In the genomic region with DNA sequence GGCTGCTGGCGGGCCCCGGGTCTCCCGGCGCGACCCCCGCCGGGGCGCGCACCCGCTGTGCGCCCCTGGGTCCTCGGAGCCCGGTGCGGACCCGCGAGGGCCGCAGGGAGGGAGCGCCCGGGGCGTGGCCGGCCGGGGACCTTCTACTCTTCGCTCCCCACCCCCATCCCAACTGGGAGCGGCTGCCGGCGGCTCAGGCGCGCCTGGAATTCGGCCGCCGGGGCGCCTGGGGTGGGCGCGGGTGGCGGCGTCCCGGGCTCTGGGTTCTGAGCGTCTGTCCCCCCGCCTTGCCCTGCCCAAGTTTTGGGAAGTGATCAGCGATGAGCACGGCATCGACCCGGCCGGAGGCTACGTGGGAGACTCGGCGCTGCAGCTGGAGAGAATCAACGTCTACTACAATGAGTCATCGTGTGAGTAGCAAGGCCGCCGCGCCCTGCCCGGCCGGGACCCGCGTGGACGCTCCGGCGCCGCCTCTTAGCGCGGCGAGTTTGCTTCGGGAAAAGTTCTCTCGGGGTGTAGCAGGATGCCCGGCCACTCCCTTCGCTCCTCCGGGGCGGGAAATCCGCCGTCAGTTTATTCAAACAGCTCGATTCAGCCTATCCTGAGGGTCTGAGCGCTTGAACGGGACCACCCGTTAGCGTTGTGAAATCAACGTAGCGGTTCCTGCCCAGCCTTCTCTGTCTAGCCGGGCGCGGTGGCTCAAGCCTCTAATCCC, we compare ENCODE assay signal across 1 cellular context.
A peak's percentile ranks its signal among the peaks of the same experiment; 100 is the strongest.
TF ChIP-seq lines count a peak whose summit lies in the region.

No MANE protein-coding gene starts in this region.

TF ChIP-seq in HepG2, 621 proteins besides CTCF, POLR2A, EP300 and RAD21 (continued from another document and continues in another):
- TF ChIP-seq, protein P1, sequence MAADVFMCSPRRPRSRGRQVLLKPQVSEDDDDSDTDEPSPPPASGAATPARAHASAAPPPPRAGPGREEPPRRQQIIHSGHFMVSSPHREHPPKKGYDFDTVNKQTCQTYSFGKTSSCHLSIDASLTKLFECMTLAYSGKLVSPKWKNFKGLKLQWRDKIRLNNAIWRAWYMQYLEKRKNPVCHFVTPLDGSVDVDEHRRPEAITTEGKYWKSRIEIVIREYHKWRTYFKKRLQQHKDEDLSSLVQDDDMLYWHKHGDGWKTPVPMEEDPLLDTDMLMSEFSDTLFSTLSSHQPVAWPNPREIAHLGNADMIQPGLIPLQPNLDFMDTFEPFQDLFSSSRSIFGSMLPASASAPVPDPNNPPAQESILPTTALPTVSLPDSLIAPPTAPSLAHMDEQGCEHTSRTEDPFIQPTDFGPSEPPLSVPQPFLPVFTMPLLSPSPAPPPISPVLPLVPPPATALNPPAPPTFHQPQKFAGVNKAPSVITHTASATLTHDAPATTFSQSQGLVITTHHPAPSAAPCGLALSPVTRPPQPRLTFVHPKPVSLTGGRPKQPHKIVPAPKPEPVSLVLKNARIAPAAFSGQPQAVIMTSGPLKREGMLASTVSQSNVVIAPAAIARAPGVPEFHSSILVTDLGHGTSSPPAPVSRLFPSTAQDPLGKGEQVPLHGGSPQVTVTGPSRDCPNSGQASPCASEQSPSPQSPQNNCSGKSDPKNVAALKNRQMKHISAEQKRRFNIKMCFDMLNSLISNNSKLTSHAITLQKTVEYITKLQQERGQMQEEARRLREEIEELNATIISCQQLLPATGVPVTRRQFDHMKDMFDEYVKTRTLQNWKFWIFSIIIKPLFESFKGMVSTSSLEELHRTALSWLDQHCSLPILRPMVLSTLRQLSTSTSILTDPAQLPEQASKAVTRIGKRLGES (CRISPR knock-in tag; IDR thresholded peaks at IDR 0.05; ENCODE audit: borderline replicate concordance): no peak
- TF ChIP-seq FOSL2 (CRISPR knock-in tag; IDR thresholded peaks at IDR 0.05): peak; percentile 94
- TF ChIP-seq MED1 (CRISPR knock-in tag; IDR thresholded peaks at IDR 0.05): peak; percentile 19; the same call in 1 of the 2 replicates
- no peak for TF ChIP-seq ZNF678 (CRISPR knock-in tag; IDR thresholded peaks at IDR 0.05)
- TF ChIP-seq, protein P2, sequence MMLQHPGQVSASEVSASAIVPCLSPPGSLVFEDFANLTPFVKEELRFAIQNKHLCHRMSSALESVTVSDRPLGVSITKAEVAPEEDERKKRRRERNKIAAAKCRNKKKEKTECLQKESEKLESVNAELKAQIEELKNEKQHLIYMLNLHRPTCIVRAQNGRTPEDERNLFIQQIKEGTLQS (CRISPR knock-in tag; IDR thresholded peaks at IDR 0.05): peak; percentile 47; the same call in 1 of the 2 replicates
- TF ChIP-seq SIX4 (CRISPR knock-in tag; IDR thresholded peaks at IDR 0.05): no peak
- TF ChIP-seq, protein P3, sequence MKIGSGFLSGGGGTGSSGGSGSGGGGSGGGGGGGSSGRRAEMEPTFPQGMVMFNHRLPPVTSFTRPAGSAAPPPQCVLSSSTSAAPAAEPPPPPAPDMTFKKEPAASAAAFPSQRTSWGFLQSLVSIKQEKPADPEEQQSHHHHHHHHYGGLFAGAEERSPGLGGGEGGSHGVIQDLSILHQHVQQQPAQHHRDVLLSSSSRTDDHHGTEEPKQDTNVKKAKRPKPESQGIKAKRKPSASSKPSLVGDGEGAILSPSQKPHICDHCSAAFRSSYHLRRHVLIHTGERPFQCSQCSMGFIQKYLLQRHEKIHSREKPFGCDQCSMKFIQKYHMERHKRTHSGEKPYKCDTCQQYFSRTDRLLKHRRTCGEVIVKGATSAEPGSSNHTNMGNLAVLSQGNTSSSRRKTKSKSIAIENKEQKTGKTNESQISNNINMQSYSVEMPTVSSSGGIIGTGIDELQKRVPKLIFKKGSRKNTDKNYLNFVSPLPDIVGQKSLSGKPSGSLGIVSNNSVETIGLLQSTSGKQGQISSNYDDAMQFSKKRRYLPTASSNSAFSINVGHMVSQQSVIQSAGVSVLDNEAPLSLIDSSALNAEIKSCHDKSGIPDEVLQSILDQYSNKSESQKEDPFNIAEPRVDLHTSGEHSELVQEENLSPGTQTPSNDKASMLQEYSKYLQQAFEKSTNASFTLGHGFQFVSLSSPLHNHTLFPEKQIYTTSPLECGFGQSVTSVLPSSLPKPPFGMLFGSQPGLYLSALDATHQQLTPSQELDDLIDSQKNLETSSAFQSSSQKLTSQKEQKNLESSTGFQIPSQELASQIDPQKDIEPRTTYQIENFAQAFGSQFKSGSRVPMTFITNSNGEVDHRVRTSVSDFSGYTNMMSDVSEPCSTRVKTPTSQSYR (CRISPR knock-in tag; IDR thresholded peaks at IDR 0.05; ENCODE audit: borderline replicate concordance): no peak; the same call in 1 of the 2 replicates
- TF ChIP-seq PAWR (CRISPR knock-in tag; IDR thresholded peaks at IDR 0.05; ENCODE audit: borderline replicate concordance): no peak
- TF ChIP-seq ZNF672 (CRISPR knock-in tag; IDR thresholded peaks at IDR 0.05): no peak
- no peak for TF ChIP-seq PCBP1 (IDR thresholded peaks at IDR 0.05; ENCODE audit: borderline replicate concordance, low read depth, low read length)
- TF ChIP-seq, protein P4, sequence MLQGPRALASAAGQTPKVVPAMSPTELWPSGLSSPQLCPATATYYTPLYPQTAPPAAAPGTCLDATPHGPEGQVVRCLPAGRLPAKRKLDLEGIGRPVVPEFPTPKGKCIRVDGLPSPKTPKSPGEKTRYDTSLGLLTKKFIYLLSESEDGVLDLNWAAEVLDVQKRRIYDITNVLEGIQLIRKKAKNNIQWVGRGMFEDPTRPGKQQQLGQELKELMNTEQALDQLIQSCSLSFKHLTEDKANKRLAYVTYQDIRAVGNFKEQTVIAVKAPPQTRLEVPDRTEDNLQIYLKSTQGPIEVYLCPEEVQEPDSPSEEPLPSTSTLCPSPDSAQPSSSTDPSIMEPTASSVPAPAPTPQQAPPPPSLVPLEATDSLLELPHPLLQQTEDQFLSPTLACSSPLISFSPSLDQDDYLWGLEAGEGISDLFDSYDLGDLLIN (CRISPR knock-in tag; IDR thresholded peaks at IDR 0.05; ENCODE audit: borderline replicate concordance): no peak
- no peak for TF ChIP-seq THYN1 (CRISPR knock-in tag; IDR thresholded peaks at IDR 0.05; ENCODE audit: borderline replicate concordance, low read depth)
- TF ChIP-seq ZNF24 (IDR thresholded peaks at IDR 0.05): no peak
- TF ChIP-seq, protein P5, sequence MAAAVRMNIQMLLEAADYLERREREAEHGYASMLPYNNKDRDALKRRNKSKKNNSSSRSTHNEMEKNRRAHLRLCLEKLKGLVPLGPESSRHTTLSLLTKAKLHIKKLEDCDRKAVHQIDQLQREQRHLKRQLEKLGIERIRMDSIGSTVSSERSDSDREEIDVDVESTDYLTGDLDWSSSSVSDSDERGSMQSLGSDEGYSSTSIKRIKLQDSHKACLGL (CRISPR knock-in tag; IDR thresholded peaks at IDR 0.05): peak; percentile 38; the same call in 1 of the 2 replicates
- peak; percentile 40 for TF ChIP-seq AGO2 (optimal IDR thresholded peaks at IDR 0.05; ENCODE audit: low read depth, low read length)
- TF ChIP-seq ZNF547 (CRISPR knock-in tag; IDR thresholded peaks at IDR 0.05): peak; percentile 34; the same call in 1 of the 2 replicates
- no peak for TF ChIP-seq POLR2G (IDR thresholded peaks at IDR 0.05; ENCODE audit: low read depth, low read length)
- TF ChIP-seq, protein P6, sequence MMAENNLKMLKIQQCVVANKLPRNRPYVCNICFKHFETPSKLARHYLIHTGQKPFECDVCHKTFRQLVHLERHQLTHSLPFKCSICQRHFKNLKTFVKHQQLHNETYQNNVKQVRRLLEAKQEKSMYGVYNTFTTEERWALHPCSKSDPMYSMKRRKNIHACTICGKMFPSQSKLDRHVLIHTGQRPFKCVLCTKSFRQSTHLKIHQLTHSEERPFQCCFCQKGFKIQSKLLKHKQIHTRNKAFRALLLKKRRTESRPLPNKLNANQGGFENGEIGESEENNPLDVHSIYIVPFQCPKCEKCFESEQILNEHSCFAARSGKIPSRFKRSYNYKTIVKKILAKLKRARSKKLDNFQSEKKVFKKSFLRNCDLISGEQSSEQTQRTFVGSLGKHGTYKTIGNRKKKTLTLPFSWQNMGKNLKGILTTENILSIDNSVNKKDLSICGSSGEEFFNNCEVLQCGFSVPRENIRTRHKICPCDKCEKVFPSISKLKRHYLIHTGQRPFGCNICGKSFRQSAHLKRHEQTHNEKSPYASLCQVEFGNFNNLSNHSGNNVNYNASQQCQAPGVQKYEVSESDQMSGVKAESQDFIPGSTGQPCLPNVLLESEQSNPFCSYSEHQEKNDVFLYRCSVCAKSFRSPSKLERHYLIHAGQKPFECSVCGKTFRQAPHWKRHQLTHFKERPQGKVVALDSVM (CRISPR knock-in tag; IDR thresholded peaks at IDR 0.05): peak; percentile 73
- TF ChIP-seq GABPB1 (CRISPR knock-in tag; IDR thresholded peaks at IDR 0.05): peak; percentile 35; the same call in 1 of the 2 replicates
- TF ChIP-seq, protein P7, sequence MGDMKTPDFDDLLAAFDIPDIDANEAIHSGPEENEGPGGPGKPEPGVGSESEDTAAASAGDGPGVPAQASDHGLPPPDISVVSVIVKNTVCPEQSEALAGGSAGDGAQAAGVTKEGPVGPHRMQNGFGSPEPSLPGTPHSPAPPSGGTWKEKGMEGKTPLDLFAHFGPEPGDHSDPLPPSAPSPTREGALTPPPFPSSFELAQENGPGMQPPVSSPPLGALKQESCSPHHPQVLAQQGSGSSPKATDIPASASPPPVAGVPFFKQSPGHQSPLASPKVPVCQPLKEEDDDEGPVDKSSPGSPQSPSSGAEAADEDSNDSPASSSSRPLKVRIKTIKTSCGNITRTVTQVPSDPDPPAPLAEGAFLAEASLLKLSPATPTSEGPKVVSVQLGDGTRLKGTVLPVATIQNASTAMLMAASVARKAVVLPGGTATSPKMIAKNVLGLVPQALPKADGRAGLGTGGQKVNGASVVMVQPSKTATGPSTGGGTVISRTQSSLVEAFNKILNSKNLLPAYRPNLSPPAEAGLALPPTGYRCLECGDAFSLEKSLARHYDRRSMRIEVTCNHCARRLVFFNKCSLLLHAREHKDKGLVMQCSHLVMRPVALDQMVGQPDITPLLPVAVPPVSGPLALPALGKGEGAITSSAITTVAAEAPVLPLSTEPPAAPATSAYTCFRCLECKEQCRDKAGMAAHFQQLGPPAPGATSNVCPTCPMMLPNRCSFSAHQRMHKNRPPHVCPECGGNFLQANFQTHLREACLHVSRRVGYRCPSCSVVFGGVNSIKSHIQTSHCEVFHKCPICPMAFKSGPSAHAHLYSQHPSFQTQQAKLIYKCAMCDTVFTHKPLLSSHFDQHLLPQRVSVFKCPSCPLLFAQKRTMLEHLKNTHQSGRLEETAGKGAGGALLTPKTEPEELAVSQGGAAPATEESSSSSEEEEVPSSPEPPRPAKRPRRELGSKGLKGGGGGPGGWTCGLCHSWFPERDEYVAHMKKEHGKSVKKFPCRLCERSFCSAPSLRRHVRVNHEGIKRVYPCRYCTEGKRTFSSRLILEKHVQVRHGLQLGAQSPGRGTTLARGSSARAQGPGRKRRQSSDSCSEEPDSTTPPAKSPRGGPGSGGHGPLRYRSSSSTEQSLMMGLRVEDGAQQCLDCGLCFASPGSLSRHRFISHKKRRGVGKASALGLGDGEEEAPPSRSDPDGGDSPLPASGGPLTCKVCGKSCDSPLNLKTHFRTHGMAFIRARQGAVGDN (CRISPR knock-in tag; IDR thresholded peaks at IDR 0.05): peak; percentile 79
- TF ChIP-seq, protein P8, sequence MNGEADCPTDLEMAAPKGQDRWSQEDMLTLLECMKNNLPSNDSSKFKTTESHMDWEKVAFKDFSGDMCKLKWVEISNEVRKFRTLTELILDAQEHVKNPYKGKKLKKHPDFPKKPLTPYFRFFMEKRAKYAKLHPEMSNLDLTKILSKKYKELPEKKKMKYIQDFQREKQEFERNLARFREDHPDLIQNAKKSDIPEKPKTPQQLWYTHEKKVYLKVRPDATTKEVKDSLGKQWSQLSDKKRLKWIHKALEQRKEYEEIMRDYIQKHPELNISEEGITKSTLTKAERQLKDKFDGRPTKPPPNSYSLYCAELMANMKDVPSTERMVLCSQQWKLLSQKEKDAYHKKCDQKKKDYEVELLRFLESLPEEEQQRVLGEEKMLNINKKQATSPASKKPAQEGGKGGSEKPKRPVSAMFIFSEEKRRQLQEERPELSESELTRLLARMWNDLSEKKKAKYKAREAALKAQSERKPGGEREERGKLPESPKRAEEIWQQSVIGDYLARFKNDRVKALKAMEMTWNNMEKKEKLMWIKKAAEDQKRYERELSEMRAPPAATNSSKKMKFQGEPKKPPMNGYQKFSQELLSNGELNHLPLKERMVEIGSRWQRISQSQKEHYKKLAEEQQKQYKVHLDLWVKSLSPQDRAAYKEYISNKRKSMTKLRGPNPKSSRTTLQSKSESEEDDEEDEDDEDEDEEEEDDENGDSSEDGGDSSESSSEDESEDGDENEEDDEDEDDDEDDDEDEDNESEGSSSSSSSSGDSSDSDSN (CRISPR knock-in tag; IDR thresholded peaks at IDR 0.05): peak; percentile 40; the same call in 1 of the 2 replicates
- TF ChIP-seq, protein P9, sequence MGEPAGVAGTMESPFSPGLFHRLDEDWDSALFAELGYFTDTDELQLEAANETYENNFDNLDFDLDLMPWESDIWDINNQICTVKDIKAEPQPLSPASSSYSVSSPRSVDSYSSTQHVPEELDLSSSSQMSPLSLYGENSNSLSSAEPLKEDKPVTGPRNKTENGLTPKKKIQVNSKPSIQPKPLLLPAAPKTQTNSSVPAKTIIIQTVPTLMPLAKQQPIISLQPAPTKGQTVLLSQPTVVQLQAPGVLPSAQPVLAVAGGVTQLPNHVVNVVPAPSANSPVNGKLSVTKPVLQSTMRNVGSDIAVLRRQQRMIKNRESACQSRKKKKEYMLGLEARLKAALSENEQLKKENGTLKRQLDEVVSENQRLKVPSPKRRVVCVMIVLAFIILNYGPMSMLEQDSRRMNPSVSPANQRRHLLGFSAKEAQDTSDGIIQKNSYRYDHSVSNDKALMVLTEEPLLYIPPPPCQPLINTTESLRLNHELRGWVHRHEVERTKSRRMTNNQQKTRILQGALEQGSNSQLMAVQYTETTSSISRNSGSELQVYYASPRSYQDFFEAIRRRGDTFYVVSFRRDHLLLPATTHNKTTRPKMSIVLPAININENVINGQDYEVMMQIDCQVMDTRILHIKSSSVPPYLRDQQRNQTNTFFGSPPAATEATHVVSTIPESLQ (CRISPR knock-in tag; conservative IDR thresholded peaks at IDR 0.05): no peak
- TF ChIP-seq CENPX (CRISPR knock-in tag; IDR thresholded peaks at IDR 0.05): no peak
- TF ChIP-seq CENPT (CRISPR knock-in tag; IDR thresholded peaks at IDR 0.05; ENCODE audit: low read depth): no peak
- 0 out of 2 replicates have a peak, but pooled peaks have one; percentile 46 for TF ChIP-seq ZNF766 (CRISPR knock-in tag; IDR thresholded peaks at IDR 0.05; ENCODE audit: borderline replicate concordance)
- peak; percentile 21 for TF ChIP-seq ASH2L (IDR thresholded peaks at IDR 0.05; ENCODE audit: insufficient read length, low read depth, low read length)
